In the genomic region with DNA sequence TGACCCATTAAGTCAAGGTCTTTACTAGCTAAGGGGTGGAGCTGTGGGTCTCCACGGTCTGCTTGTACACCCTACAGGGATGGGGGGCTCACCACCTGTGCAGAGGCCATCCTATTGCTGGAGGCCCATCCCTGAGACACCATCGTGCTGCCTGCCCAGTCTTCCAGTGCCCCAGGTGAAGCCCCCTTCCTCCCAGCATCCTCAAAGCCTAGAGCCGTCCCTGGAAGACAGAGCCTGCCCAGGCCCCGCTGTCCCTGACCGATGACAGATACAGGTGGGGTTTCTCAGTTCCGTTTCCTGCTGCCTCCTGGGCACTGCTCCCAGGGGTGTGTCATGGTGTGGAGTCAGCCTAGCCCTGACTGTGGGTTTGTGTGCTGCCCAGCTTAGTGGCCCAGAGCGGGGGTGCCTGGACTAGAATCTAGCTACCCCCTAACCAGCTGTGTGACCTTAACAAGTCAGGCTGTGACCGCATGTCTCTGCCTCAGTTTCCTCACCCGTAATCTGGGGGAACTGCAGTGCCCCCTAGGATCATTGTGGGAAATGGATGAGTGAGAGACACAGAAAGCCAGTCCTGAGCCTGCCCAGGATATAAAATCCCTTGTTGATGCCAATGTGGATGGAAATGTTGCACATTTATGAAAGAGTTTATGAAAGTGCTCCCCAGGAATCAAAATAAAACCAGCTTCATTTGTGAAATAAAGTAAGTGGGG, we compare ENCODE assay signal across 17 cellular contexts. TPM values are rescaled to one million over a fixed set of nuclear protein-coding genes. Genes with fewer than 3 reads are reported as not detected.
DNase-seq lines count a peak whose midpoint lies in the region; ATAC-seq, FAIRE-seq and TF ChIP-seq lines count a peak whose summit lies in the region.
"Had no signal": no experiment of that assay in that cellular context is flagged by ENCODE, and none has a peak within 500 bp of the region (broad histone marks: within the 10 kb centered on the region; RNA-seq: fewer than 3 reads in every experiment).

No MANE protein-coding gene starts in this region.

- peaks cover 18% of the 10 kb centered on the region for H3K79me2 ChIP-seq in smooth muscle cell (ENCODE audit: low read depth)

- H3K4me3 Mint-ChIP-seq in CD4-positive, alpha-beta T cell, result peak overlapping the region; percentile 68
- peak overlapping the region in 7 of 10 donors; percentile 18 to 96 (median 50) for H3K4me3 Mint-ChIP-seq in naive thymus-derived CD8-positive, alpha-beta T cell

- WGBS in smooth muscle cell (ENCODE audit: low lambda C conversion rate), result 89% methylated on average over 9 of the region's 9 CpGs

- TF ChIP-seq POLR2A in H54 (IDR thresholded peaks at IDR 0.05; ENCODE audit: low read depth, low read length), result no peak

- H2AFZ ChIP-seq in smooth muscle cell (ENCODE audit: low read depth), result no peak overlapping the region

- FAIRE-seq in H54 (lab: Jason Lieb, UNC), result no peak
- FAIRE-seq: GM18507 had no signal

- H3K9ac ChIP-seq in colonic mucosa (ENCODE audit: low read depth in 2 of 2, low read length in 2 of 2) (no peak overlapping the region), smooth muscle cell (ENCODE audit: low read depth) (no peak overlapping the region)

- peaks cover 33% of the 10 kb centered on the region for H3K4me1 Mint-ChIP-seq in CD4-positive, alpha-beta T cell (ENCODE audit: low read depth)
- H3K4me1 Mint-ChIP-seq in naive thymus-derived CD8-positive, alpha-beta T cell, result peaks cover 21 to 32% (median 28%) of the 10 kb centered on the region in 4 donors

- DNase-seq in CD4-positive, alpha-beta T cell, result no peak
- DNase-seq in H54 (ENCODE audit: insufficient read length, low spot score), result peak; percentile 83
- peak; percentile 30 for DNase-seq in colonic mucosa
- DNase-seq in naive thymus-derived CD8-positive, alpha-beta T cell, result no peak
- no peak for DNase-seq in smooth muscle cell (lab: John Stamatoyannopoulos, UW; ENCODE audit: unreplicated experiment)
- DNase-seq: activated B cell treated with CpG ODN at 0.5 μM for 24 hours; C1 segment of cervical spinal cord; foreskin melanocyte; GF-D8; NCI-H2171 treated with DMSO at 0.1 percent for 48 hours; retina; stimulated activated CD4-positive, alpha-beta T cell treated with anti-CD3 and anti-CD28 coated beads, Interleukin-4, amount 100 ng/mL, for 24 hours; stimulated activated naive B cell treated with anti-CD40 and anti-IgM and Interleukin-4, amounts not matched to agents 10 μg/mL and 1 μg/mL and 100 μg/mL, for 72 hours had no signal

- H3K4me3 ChIP-seq in colonic mucosa, result no peak overlapping the region
- no peak overlapping the region for H3K4me3 ChIP-seq in smooth muscle cell

- no peak overlapping the region for H3K4me2 ChIP-seq in smooth muscle cell

- H3K9me3 ChIP-seq in CD4-positive, alpha-beta T cell (ENCODE audit: control insufficient read depth, low read length), result no peaks in the 10 kb centered on the region
- no peaks in the 10 kb centered on the region for H3K9me3 ChIP-seq in colonic mucosa
- H3K9me3 ChIP-seq in smooth muscle cell (replicated peaks; ENCODE audit: low read depth), result no peaks in the 10 kb centered on the region

- no peaks in the 10 kb centered on the region for H3F3A ChIP-seq in smooth muscle cell (ENCODE audit: low read depth)

- no peak for ATAC-seq in CD4-positive, alpha-beta T cell (ENCODE audit: poor library complexity)
- ATAC-seq in naive thymus-derived CD8-positive, alpha-beta T cell, result no peak
- no peak for ATAC-seq in GM18858 (IDR thresholded peaks at IDR 0.05; ENCODE audit: unreplicated experiment)
- no peak for ATAC-seq in GM21381 (IDR thresholded peaks at IDR 0.05; ENCODE audit: unreplicated experiment)
- ATAC-seq: stimulated activated naive B cell treated with anti-CD40 and anti-IgM and Interleukin-4, amounts not matched to agents 10 μg/mL and 1 μg/mL and 100 μg/mL, for 72 hours had no signal

- CTCF ChIA-PET in CD4-positive, alpha-beta T cell (lab: Charles Lee), result no interaction called here

- H3K4me1 ChIP-seq in colonic mucosa, result peaks cover 6% of the 10 kb centered on the region
- H3K4me1 ChIP-seq in smooth muscle cell (ENCODE audit: low read depth), result peaks cover 13% of the 10 kb centered on the region

- no peak overlapping the region for H3K27ac ChIP-seq in CD4-positive, alpha-beta T cell (ENCODE audit: low read depth, low read length)
- no peak overlapping the region for H3K27ac ChIP-seq in colonic mucosa
- no peak overlapping the region for H3K27ac ChIP-seq in smooth muscle cell (ENCODE audit: low read depth)

- H3K36me3 ChIP-seq in colonic mucosa, result no peaks in the 10 kb centered on the region
- no peaks in the 10 kb centered on the region for H3K36me3 ChIP-seq in smooth muscle cell (ENCODE audit: low read depth)

- POLR2A ChIA-PET in CD4-positive, alpha-beta T cell (lab: Charles Lee), result no interaction called here
- POLR2A ChIA-PET in naive thymus-derived CD8-positive, alpha-beta T cell (lab: Charles Lee), result no interaction called here

- H3K27me3 Mint-ChIP-seq in CD4-positive, alpha-beta T cell, result no peaks in the 10 kb centered on the region
- H3K27me3 Mint-ChIP-seq in naive thymus-derived CD8-positive, alpha-beta T cell, result peaks cover 0 to 1% (median 0%) of the 10 kb centered on the region in 5 donors

- peaks cover 4% of the 10 kb centered on the region for H3K27me3 ChIP-seq in CD4-positive, alpha-beta T cell (ENCODE audit: control insufficient read depth, insufficient read depth, low read length)
- H3K27me3 ChIP-seq in colonic mucosa, result no peaks in the 10 kb centered on the region
- no peaks in the 10 kb centered on the region for H3K27me3 ChIP-seq in smooth muscle cell (ENCODE audit: low read depth)

- TF ChIP-seq CTCF in CD4-positive, alpha-beta T cell (IDR thresholded peaks at IDR 0.05), result no peak
- no peak for TF ChIP-seq CTCF in colonic mucosa (IDR thresholded peaks at IDR 0.05)
- TF ChIP-seq CTCF in smooth muscle cell (IDR thresholded peaks at IDR 0.05; ENCODE audit: borderline replicate concordance, insufficient read depth, poor library complexity, severe bottlenecking), result no peak

- H3K27ac Mint-ChIP-seq in CD4-positive, alpha-beta T cell, result no peak overlapping the region
- H3K27ac Mint-ChIP-seq in naive thymus-derived CD8-positive, alpha-beta T cell, result peak overlapping the region in 3 of 10 donors; percentile 11 to 54 (median 40)
- H3K27ac Mint-ChIP-seq: activated B cell treated with CpG ODN at 0.5 μM for 24 hours; stimulated activated naive B cell treated with anti-CD40 and anti-IgM and Interleukin-4, amounts not matched to agents 10 μg/mL and 1 μg/mL and 100 μg/mL, for 72 hours had no signal

- peaks cover 27% of the 10 kb centered on the region for H3K36me3 Mint-ChIP-seq in CD4-positive, alpha-beta T cell (ENCODE audit: low read depth)
- peaks cover 0 to 11% (median 0%) of the 10 kb centered on the region in 3 donors for H3K36me3 Mint-ChIP-seq in naive thymus-derived CD8-positive, alpha-beta T cell

- intact Hi-C loops in CD4-positive, alpha-beta T cell (cut with DNase I, micrococcal nuclease), result loop anchor here in 1 of 2 experiments (5.0 to 10.0 kb wide), 3 partner anchors 426 to 1714 kb away; partner anchors contain the start of genes ASB1, DUSP28, HDAC4 and RNPEPL1
- intact Hi-C loops in colonic mucosa (cut with DNase I), result no loop called here

- H4K20me1 ChIP-seq in smooth muscle cell (ENCODE audit: low read depth), result peaks cover 13% of the 10 kb centered on the region

- no peaks in the 10 kb centered on the region for H3K9me3 Mint-ChIP-seq in CD4-positive, alpha-beta T cell
- peaks cover 0 to 2% (median 0%) of the 10 kb centered on the region in 9 donors for H3K9me3 Mint-ChIP-seq in naive thymus-derived CD8-positive, alpha-beta T cell
- H3K9me3 Mint-ChIP-seq: activated B cell treated with CpG ODN at 0.5 μM for 24 hours; stimulated activated naive B cell treated with anti-CD40 and anti-IgM and Interleukin-4, amounts not matched to agents 10 μg/mL and 1 μg/mL and 100 μg/mL, for 72 hours had no signal

RNA-seq across cellular contexts. Expression of gene OTOS, which starts 2.0 kb away (rescaled TPM):
- total RNA-seq in CD4-positive, alpha-beta T cell, result not detected
- total RNA-seq in colonic mucosa, result not detected
- not detected for total RNA-seq in naive thymus-derived CD8-positive, alpha-beta T cell
- not detected for polyA plus RNA-seq in naive thymus-derived CD8-positive, alpha-beta T cell
- not detected in 2 replicates for total RNA-seq in smooth muscle cell
- polyA plus RNA-seq in smooth muscle cell, result not detected in 2 replicates
- total RNA-seq: activated B cell treated with CpG ODN at 0.5 μM for 24 hours, HT-29 had no signal

RNA-seq across cellular contexts. Expression of gene COPS9, which starts 2.3 kb away (rescaled TPM):
- 10 to 100 TPM; 46.7 to 48.5 TPM for total RNA-seq in CD4-positive, alpha-beta T cell
- total RNA-seq in colonic mucosa (100 to 1,000 TPM; 119 to 169 TPM), smooth muscle cell (157 and 173 TPM in 2 replicates)
- total RNA-seq in naive thymus-derived CD8-positive, alpha-beta T cell, result 10 to 100 TPM; 76.7 to 84.4 TPM
- 100 to 1,000 TPM; 318 to 389 (median 347) TPM for polyA plus RNA-seq in naive thymus-derived CD8-positive, alpha-beta T cell
- polyA plus RNA-seq in smooth muscle cell, result 296 and 310 TPM in 2 replicates

Comparison
In these comparisons a context has a peak if more than half of its experiments do, and no peak if none do; other contexts are left out.
1. DNase-seq: peak in H54 (single experiment) and colonic mucosa (single experiment); none in CD4-positive, alpha-beta T cell (0 of 10), naive thymus-derived CD8-positive, alpha-beta T cell (0 of 10) and smooth muscle cell (single experiment).